In the genomic region with DNA sequence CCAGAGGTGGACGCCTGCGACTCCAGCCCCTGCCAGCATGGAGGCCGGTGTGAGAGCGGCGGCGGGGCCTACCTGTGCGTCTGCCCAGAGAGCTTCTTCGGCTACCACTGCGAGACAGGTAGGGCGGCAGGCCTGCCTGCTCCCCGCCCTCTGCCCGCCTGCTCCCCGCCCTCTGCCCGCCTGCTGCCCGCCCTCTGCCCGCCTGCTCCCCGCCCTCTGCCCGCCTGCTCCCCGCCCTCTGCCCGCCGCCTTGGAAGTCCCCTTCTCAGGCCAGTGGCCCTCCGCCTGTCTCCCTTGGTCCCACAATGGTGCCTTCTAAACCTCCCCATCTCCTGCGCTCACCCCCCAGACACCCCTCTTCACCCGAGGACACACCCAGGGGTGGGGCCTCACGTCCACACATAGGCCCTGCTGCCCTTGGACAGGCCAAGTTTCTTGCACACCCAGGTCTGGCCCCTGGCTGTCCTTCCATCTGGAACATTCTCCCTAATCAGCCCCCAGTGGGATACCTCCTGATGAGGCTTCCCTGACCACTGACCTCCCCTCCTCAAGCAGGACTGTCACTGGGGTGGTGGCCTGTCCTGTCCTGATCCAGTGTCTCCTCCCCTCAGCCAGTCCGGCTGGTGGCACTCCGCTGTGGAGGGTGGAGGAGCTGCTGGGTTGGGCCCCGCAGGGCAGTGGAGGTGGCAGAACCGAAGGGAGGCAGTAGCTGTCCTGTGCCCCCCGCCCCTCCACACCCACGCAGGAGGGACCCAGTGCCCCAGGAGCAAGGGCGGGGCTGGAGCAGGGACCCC, we compare ENCODE assay signal across 8 cellular contexts. TPM values are rescaled to one million over a fixed set of nuclear protein-coding genes. Genes with fewer than 3 reads are reported as not detected.
DNase-seq lines count a peak whose midpoint lies in the region; ATAC-seq lines count a peak whose summit lies in the region.

No MANE protein-coding gene starts in this region.

- no peak overlapping the region for H3K27ac ChIP-seq in iPS-20b (ENCODE audit: low read length)

- H3K4me3 Mint-ChIP-seq in activated T-cell treated with anti-CD3 and anti-CD28 coated beads, Interleukin-2, amount 50 U/mL, for 4 hours: peak overlapping the region; percentile 42

- ATAC-seq in activated T-cell treated with anti-CD3 and anti-CD28 coated beads, Interleukin-2, amount 50 U/mL, for 4 hours: peak; percentile 78 to 83
- ATAC-seq in GM19397 (IDR thresholded peaks at IDR 0.05; ENCODE audit: unreplicated experiment) (no peak), HG03196 (IDR thresholded peaks at IDR 0.05; ENCODE audit: unreplicated experiment) (no peak)

- H3K4me3 ChIP-seq in iPS-20b (ENCODE audit: low read length): peak overlapping the region; percentile 38; the same call in 1 of the 2 replicates

- no peaks in the 10 kb centered on the region for H3K27me3 ChIP-seq in iPS-20b (ENCODE audit: insufficient read depth, low read length)

- H3K36me3 ChIP-seq in iPS-20b (ENCODE audit: insufficient read depth, low read depth, low read length): no peaks in the 10 kb centered on the region

- no peaks in the 10 kb centered on the region for H3K4me1 ChIP-seq in iPS-20b (ENCODE audit: insufficient read depth, low read length)

- no peak overlapping the region for H3K9ac ChIP-seq in iPS-20b (ENCODE audit: low read depth, low read length)

- DNase-seq in activated gamma-delta T cell treated with Interleukin-2 at 50 U/mL for 16 hours: peak; percentile 43
- DNase-seq in activated gamma-delta T cell (lab: John Stamatoyannopoulos, UW): no peak
- DNase-seq in activated T-cell treated with anti-CD3 and anti-CD28 coated beads, Interleukin-2, amount 50 U/mL, for 4 hours: peak; percentile 36
- peak; percentile 17 for DNase-seq in stimulated activated CD8-positive, alpha-beta memory T cell treated with anti-CD3 and anti-CD28 coated beads, Interleukin-12 subunit alpha, Interleukin-12 subunit beta, amount 100 ng/mL, for 4 hours (ENCODE audit: low read depth)
- DNase-seq in glomerular visceral epithelial cell (ENCODE audit: extremely low spot score): no peak

- H3K36me3 Mint-ChIP-seq in activated T-cell treated with anti-CD3 and anti-CD28 coated beads, Interleukin-2, amount 50 U/mL, for 4 hours (ENCODE audit: insufficient read depth): peaks cover 2% of the 10 kb centered on the region

- H3K27me3 Mint-ChIP-seq in activated T-cell treated with anti-CD3 and anti-CD28 coated beads, Interleukin-2, amount 50 U/mL, for 4 hours (ENCODE audit: low read depth): peaks cover 2% of the 10 kb centered on the region

- no peaks in the 10 kb centered on the region for H3K9me3 ChIP-seq in iPS-20b (ENCODE audit: insufficient read depth, low read depth, low read length)

- H3K9me3 Mint-ChIP-seq in activated T-cell treated with anti-CD3 and anti-CD28 coated beads, Interleukin-2, amount 50 U/mL, for 4 hours: no peaks in the 10 kb centered on the region

- peaks cover 2% of the 10 kb centered on the region for H3K4me1 Mint-ChIP-seq in activated T-cell treated with anti-CD3 and anti-CD28 coated beads, Interleukin-2, amount 50 U/mL, for 4 hours (ENCODE audit: low read depth)

RNA-seq across cellular contexts. Expression of a gene that starts 37.9 kb away (rescaled TPM):
- 10 to 100 TPM; 40.5 to 42.3 (median 41.8) TPM for total RNA-seq in activated T-cell treated with anti-CD3 and anti-CD28 coated beads, Interleukin-2, amount 50 U/mL, for 4 hours

Comparison
In these comparisons a context has a peak if more than half of its experiments do, and no peak if none do; other contexts are left out.
1. DNase-seq: peak in activated gamma-delta T cell treated with Interleukin-2 at 50 U/mL for 16 hours (single experiment), activated T-cell treated with anti-CD3 and anti-CD28 coated beads, Interleukin-2, amount 50 U/mL, for 4 hours (single experiment) and stimulated activated CD8-positive, alpha-beta memory T cell treated with anti-CD3 and anti-CD28 coated beads, Interleukin-12 subunit alpha, Interleukin-12 subunit beta, amount 100 ng/mL, for 4 hours (single experiment); none in activated gamma-delta T cell (single experiment) and glomerular visceral epithelial cell (single experiment).
2. ATAC-seq: peak in activated T-cell treated with anti-CD3 and anti-CD28 coated beads, Interleukin-2, amount 50 U/mL, for 4 hours (2 of 2); none in GM19397 (single experiment) and HG03196 (single experiment).